ENCODE assay signal across 8 cellular contexts in the genomic region with DNA sequence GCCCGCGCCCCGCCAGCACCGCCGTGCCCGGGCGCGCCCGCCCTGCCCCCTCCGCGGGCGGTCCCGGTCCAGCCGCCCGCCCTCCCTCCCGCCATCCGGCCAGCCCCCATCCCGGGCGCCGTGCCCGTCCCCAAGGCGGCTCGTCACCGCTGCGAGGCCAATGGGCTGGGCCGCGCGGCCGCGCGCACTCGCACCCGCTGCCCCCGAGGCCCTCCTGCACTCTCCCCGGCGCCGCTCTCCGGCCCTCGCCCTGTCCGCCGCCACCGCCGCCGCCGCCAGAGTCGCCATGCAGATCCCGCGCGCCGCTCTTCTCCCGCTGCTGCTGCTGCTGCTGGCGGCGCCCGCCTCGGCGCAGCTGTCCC. TPM values are rescaled to one million over a fixed set of nuclear protein-coding genes. Genes with fewer than 3 reads are reported as not detected.
DNase-seq lines count a peak whose midpoint lies in the region; ATAC-seq and TF ChIP-seq lines count a peak whose summit lies in the region.

A gene (plus strand): TSS at position 187 of the 362 bp plus-strand sequence. CDS start 100 bp downstream, at position 287.

- peaks cover 82% of the 10 kb centered on the region for H3K27me3 Mint-ChIP-seq in endodermal cell (ENCODE audit: insufficient read depth)

- H3K4me1 Mint-ChIP-seq in endodermal cell = peaks cover 15% of the 10 kb centered on the region

- H3K4me3 ChIP-seq in Peyer's patch (peak within 1 kb of the TSS; percentile 30 to 74 (median 54)), endodermal cell (ENCODE audit: low read length) (peak within 1 kb of the TSS; percentile 75), lower lobe of right lung (peak within 1 kb of the TSS; percentile 71)

- H3K4me3 Mint-ChIP-seq in endodermal cell = peak within 1 kb of the TSS; percentile 55

- H3K27ac ChIP-seq in Peyer's patch (peak within 1 kb of the TSS; percentile 32 to 85 (median 62)), endodermal cell (ENCODE audit: low read depth, low read length) (no peak within 1 kb of the TSS), lower lobe of right lung (peak within 1 kb of the TSS; percentile 53)

- H3K27ac Mint-ChIP-seq in endodermal cell = no peak within 1 kb of the TSS

- no peaks in the 10 kb centered on the region for H3K36me3 ChIP-seq in Peyer's patch
- H3K36me3 ChIP-seq in endodermal cell (ENCODE audit: control insufficient read depth, insufficient read depth, low read length) = no peaks in the 10 kb centered on the region
- no peaks in the 10 kb centered on the region for H3K36me3 ChIP-seq in lower lobe of right lung

- no peaks in the 10 kb centered on the region for H3K9me3 Mint-ChIP-seq in endodermal cell

- intact Hi-C loops in lower lobe of right lung (cut with DNase I) = no loop called here

- no peak within 1 kb of the TSS for H3K9ac ChIP-seq in endodermal cell (ENCODE audit: extremely low read depth, low read length, poor library complexity, severe bottlenecking)

- peak; percentile 79 to 82 for ATAC-seq in lower lobe of right lung
- ATAC-seq in HG03571 (IDR thresholded peaks at IDR 0.05; ENCODE audit: unreplicated experiment) = no peak
- no peak for ATAC-seq in GM18858 (IDR thresholded peaks at IDR 0.05; ENCODE audit: unreplicated experiment)

- no peaks in the 10 kb centered on the region for H3K36me3 Mint-ChIP-seq in endodermal cell (ENCODE audit: low read depth)

- no peak for TF ChIP-seq CTCF in Peyer's patch (IDR thresholded peaks at IDR 0.05)
- no peak for TF ChIP-seq CTCF in endodermal cell (conservative IDR thresholded peaks at IDR 0.05)
- no peak for TF ChIP-seq CTCF in lower lobe of right lung (IDR thresholded peaks at IDR 0.05)

- no peak for TF ChIP-seq POLR2A in Peyer's patch (IDR thresholded peaks at IDR 0.05)

- H3K4me1 ChIP-seq in Peyer's patch = peaks cover 0 to 17% (median 0%) of the 10 kb centered on the region in 4 donors
- no peaks in the 10 kb centered on the region for H3K4me1 ChIP-seq in endodermal cell (ENCODE audit: control insufficient read depth, insufficient read depth, low read length)
- peaks cover 16% of the 10 kb centered on the region for H3K4me1 ChIP-seq in lower lobe of right lung

- 0% methylated on average over 15 to 56 of the region's 56 CpGs for WGBS in endodermal cell (ENCODE audit: insufficient coverage in 1 of 2, insufficient read length in 1 of 2), 2 experiments

- H3K27me3 ChIP-seq in Peyer's patch (no peaks in the 10 kb centered on the region), endodermal cell (ENCODE audit: control insufficient read depth, insufficient read depth, low read length, poor library complexity, severe bottlenecking) (peaks cover 92% of the 10 kb centered on the region), lower lobe of right lung (ENCODE audit: low read depth) (peaks cover 16% of the 10 kb centered on the region)

- H3K9me3 ChIP-seq in Peyer's patch (no peaks in the 10 kb centered on the region), endodermal cell (ENCODE audit: control insufficient read depth, low read length) (no peaks in the 10 kb centered on the region), lower lobe of right lung (no peaks in the 10 kb centered on the region)

- DNase-seq in ELF-1 (ENCODE audit: low read depth, low spot score) (peak; percentile 47), Peyer's patch (peak in 2 of 3 donors; percentile 59), endodermal cell (peak; percentile 87), lower lobe of right lung (peak; percentile 75), stromal cell of bone marrow (ENCODE audit: low read depth) (peak; percentile 72), NCI-H1436 (lab: John Stamatoyannopoulos, UW) (no peak)

RNA-seq across cellular contexts. Expression of the gene that starts here (rescaled TPM):
- total RNA-seq in Peyer's patch (10 to 100 TPM; 12.3 to 26.1 (median 17.3) TPM), endodermal cell (1 to 10 TPM; 1.7 to 3.1 TPM), lower lobe of right lung (45.3 TPM)
- 39.5 TPM for polyA plus RNA-seq in endodermal cell (2013, experiment 1 of 2)
- 37.5 TPM for polyA plus RNA-seq in endodermal cell (2013, experiment 2 of 2)

Comparison
In these comparisons a context has a peak if more than half of its experiments do, and no peak if none do; other contexts are left out.
1. ATAC-seq: peak in lower lobe of right lung (2 of 2); none in HG03571 (single experiment) and GM18858 (single experiment).
2. Peak in every context shown above with its lines, with median percentiles within 50 percentile points of each other: H3K4me3 ChIP-seq.